ENCODE assay signal across 9 cellular contexts in the genomic region with DNA sequence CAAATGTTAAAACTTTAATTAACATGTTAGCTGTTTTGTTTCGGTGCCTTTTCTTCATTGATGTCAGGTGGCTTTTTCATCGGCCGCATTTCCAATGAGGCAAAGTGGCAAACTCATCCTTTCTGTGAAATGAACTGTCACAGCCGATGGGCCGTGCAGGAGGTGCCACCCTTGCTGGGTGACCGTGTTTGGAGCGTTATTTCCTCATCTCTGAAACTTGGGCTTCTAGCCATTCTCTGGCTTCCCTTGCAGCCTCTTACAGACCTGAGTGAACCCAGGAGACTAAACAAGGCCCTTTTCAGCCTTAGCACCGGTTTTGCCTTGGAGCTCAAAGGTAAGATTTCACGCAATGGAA. TPM values are rescaled to one million over a fixed set of nuclear protein-coding genes. Genes with fewer than 3 reads are reported as not detected.
DNase-seq lines count a peak whose midpoint lies in the region; ATAC-seq and TF ChIP-seq lines count a peak whose summit lies in the region.
"Had no signal": no experiment of that assay in that cellular context is flagged by ENCODE, and none has a peak within 500 bp of the region (broad histone marks: within the 10 kb centered on the region; RNA-seq: fewer than 3 reads in every experiment).

No MANE protein-coding gene starts in this region.

- H4K20me1 ChIP-seq in GM23248 (ENCODE audit: insufficient read depth), result no peaks in the 10 kb centered on the region

- H3K4me1 ChIP-seq in GM23248 (ENCODE audit: insufficient read depth), result no peaks in the 10 kb centered on the region
- peaks cover 0 to 15% of the 10 kb centered on the region in 2 donors for H3K4me1 ChIP-seq in right atrium auricular region
- peaks cover 0 to 7% of the 10 kb centered on the region in 2 donors for H3K4me1 ChIP-seq in gastrocnemius medialis

- intact Hi-C loops in gastrocnemius medialis (cut with DNase I; ENCODE audit: low total_unique reads), result no loop called here

- H3F3A ChIP-seq in GM23248 (ENCODE audit: insufficient read depth), result no peaks in the 10 kb centered on the region

- no peaks in the 10 kb centered on the region for H3K79me2 ChIP-seq in GM23248 (ENCODE audit: insufficient read depth)

- peak overlapping the region; percentile 95 for H3K4me2 ChIP-seq in GM23248 (ENCODE audit: unreplicated experiment)

- TF ChIP-seq CTCF in right atrium auricular region (IDR thresholded peaks at IDR 0.05) (no peak), gastrocnemius medialis (IDR thresholded peaks at IDR 0.05 in 4 of 5, conservative IDR thresholded peaks at IDR 0.05 in 1 of 5) (no peak)

- TF ChIP-seq POLR2A in gastrocnemius medialis (IDR thresholded peaks at IDR 0.05), result no peak

- H3K9me3 ChIP-seq in GM23248 (ENCODE audit: low read depth) (no peaks in the 10 kb centered on the region), SK-N-MC (ENCODE audit: low read depth, low read length) (no peaks in the 10 kb centered on the region), right atrium auricular region (no peaks in the 10 kb centered on the region), gastrocnemius medialis (no peaks in the 10 kb centered on the region)

- peak; percentile 18 for DNase-seq in GM23248
- no peak for DNase-seq in SK-N-MC (ENCODE audit: low read depth, low spot score)
- DNase-seq in right atrium auricular region (ENCODE audit: low spot score), result no peak
- no peak for DNase-seq in gastrocnemius medialis
- no peak for DNase-seq in activated CD8-positive, alpha-beta memory T cell treated with anti-CD3 and anti-CD28 coated beads, Interleukin-2, amount 50 U/mL, for 48 hours
- DNase-seq in CD1c-positive myeloid dendritic cell (ENCODE audit: extremely low spot score), result no peak

- H3K9me2 ChIP-seq in GM23248 (ENCODE audit: insufficient read depth), result no peaks in the 10 kb centered on the region

- H3K36me3 ChIP-seq in GM23248 (ENCODE audit: low read depth) (no peaks in the 10 kb centered on the region), SK-N-MC (ENCODE audit: insufficient read depth, low read length) (no peaks in the 10 kb centered on the region), right atrium auricular region (no peaks in the 10 kb centered on the region), gastrocnemius medialis (no peaks in the 10 kb centered on the region)

- in situ Hi-C loops in GM23248 (cut with MboI) (loop anchor here (25.0 kb wide), 1 partner anchor 325 kb away; no protein-coding TSS in a partner anchor), gastrocnemius medialis (cut with MboI; ENCODE audit: low sequenced_read_pairs in 4 of 4) (loop anchor here (5.0 to 25.0 kb wide), 6 partner anchors 145 to 425 kb away; no protein-coding TSS in a partner anchor)

- H2AFZ ChIP-seq in GM23248, result peak overlapping the region; percentile 91

- no peaks in the 10 kb centered on the region; the same call in 1 of the 2 replicates for H3K27me3 ChIP-seq in GM23248 (replicated peaks; ENCODE audit: insufficient read depth)
- no peaks in the 10 kb centered on the region for H3K27me3 ChIP-seq in right atrium auricular region
- H3K27me3 ChIP-seq in gastrocnemius medialis, result no peaks in the 10 kb centered on the region

- H3K4me3 ChIP-seq in GM23248 (peak overlapping the region; percentile 71), SK-N-MC (peak overlapping the region; percentile 55), right atrium auricular region (peak overlapping the region; percentile 1 to 34), gastrocnemius medialis (peak overlapping the region; percentile 27 to 42 (median 34))

- H3K9ac ChIP-seq in GM23248 (peak overlapping the region; percentile 34; the same call in 1 of the 2 replicates), SK-N-MC (ENCODE audit: insufficient read length) (no peak overlapping the region)

- 12 to 14% methylated on average over 9 of the region's 9 CpGs for WGBS in GM23248 (ENCODE audit: low coverage in 1 of 2, low lambda C conversion rate in 2 of 2, missing lambda C conversion rate in 2 of 2), 2 experiments

- ATAC-seq in gastrocnemius medialis (peak; percentile 22 to 37), GM21723 (IDR thresholded peaks at IDR 0.05; ENCODE audit: unreplicated experiment) (no peak)

- no peak overlapping the region for H3K27ac ChIP-seq in GM23248
- H3K27ac ChIP-seq in SK-N-MC, result no peak overlapping the region
- peak overlapping the region; percentile 54 to 70 for H3K27ac ChIP-seq in right atrium auricular region
- H3K27ac ChIP-seq in gastrocnemius medialis, result peak overlapping the region in 2 of 4 donors; percentile 11 to 13

RNA-seq across cellular contexts. Expression of gene PRSS54, which starts 42.2 kb away (rescaled TPM):
- total RNA-seq in GM23248 (2014; rRNA removed; shearing (Covaris generic)), result not detected in 2 replicates
- not detected in 2 replicates for polyA plus RNA-seq in GM23248 (2016; fragmentation: Nextera tagmentation; extraction: Ambion mirVana)
- total RNA-seq in right atrium auricular region, result not detected
- not detected for total RNA-seq in gastrocnemius medialis
- total RNA-seq: activated CD4-positive, alpha-beta memory T cell treated with anti-CD3 and anti-CD28 coated beads, Interleukin-2, amount 10 ng/mL, durations not matched to agents 7 days and 5 days; cerebellum had no signal

RNA-seq across cellular contexts. Expression of gene GINS3, which starts 55.2 kb away (rescaled TPM):
- total RNA-seq in GM23248 (2014; rRNA removed; shearing (Covaris generic)), result 2.9 and 7.7 TPM in 2 replicates
- 2.7 and 2.9 TPM in 2 replicates for polyA plus RNA-seq in GM23248 (2016; fragmentation: Nextera tagmentation; extraction: Ambion mirVana)
- total RNA-seq in right atrium auricular region (1 to 10 TPM; 5.8 to 7.1 TPM), gastrocnemius medialis (1 to 10 TPM in 2 of 4 donors, under 1 TPM in 2; 0.55 to 3.3 (median 1.0) TPM)

Comparison
In these comparisons a context has a peak if more than half of its experiments do, and no peak if none do; other contexts are left out.
1. H3K27ac ChIP-seq: peak in right atrium auricular region (2 of 2); none in GM23248 (single experiment) and SK-N-MC (single experiment).
2. H3K4me3 ChIP-seq: peak in every context shown above with its lines; median percentile 71 in GM23248; 55 in SK-N-MC; 34 in gastrocnemius medialis; 18 in right atrium auricular region.